Comparison of ENCODE assay signal across 28 cellular contexts in the genomic region with DNA sequence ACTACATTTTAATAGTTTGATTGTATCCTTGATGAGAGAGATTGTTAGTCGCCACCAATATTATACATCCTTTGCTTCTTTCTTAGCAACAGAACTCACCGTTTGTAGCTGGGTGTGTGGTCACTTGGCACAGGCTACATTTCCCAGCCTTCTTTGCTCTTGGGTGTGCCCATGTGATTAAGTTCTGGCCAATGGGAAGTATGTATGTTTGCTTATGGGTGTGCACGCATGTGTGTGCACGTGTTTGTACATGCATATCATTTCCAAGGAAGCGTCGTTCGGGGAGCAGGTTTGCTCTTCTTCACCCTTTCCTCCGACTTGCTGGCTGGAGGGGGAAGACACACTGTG. TPM values are rescaled to one million over a fixed set of nuclear protein-coding genes. Genes with fewer than 3 reads are reported as not detected.
DNase-seq lines count a peak whose midpoint lies in the region; ATAC-seq and TF ChIP-seq lines count a peak whose summit lies in the region.
"Had no signal": no experiment of that assay in that cellular context is flagged by ENCODE, and none has a peak within 500 bp of the region (broad histone marks: within the 10 kb centered on the region; RNA-seq: fewer than 3 reads in every experiment).

No MANE protein-coding gene starts in this region.

- DNase-seq in activated CD4-positive, alpha-beta memory T cell treated with anti-CD3 and anti-CD28 coated beads for 36 hours: no peak
- DNase-seq in activated CD4-positive, alpha-beta memory T cell treated with anti-CD3 and anti-CD28 coated beads, Interleukin-2, amount 10 ng/mL, durations not matched to agents 7 days and 5 days: no peak
- DNase-seq in CD4-positive, alpha-beta T cell: no peak
- DNase-seq in SIG-M5 (lab: John Stamatoyannopoulos, UW) (no peak), HUDEP-2 (lab: John Stamatoyannopoulos, UW; ENCODE audit: unreplicated experiment in 76 of 76) (no peak), NCI-H2029 (lab: John Stamatoyannopoulos, UW) (no peak)
- DNase-seq: activated naive CD4-positive, alpha-beta T cell treated with Interleukin-2 at 50 U/mL for 16 hours; activated T-cell treated with anti-CD3 and anti-CD28 coated beads, Interleukin-2, amount 50 U/mL, for 1 hour; AML-193; cortex of kidney; H9; left colon; NCI-H1105; NCI-H1930; NCI-H526; nucleus accumbens; Peyer's patch; SJCRH30; stimulated activated naive CD8-positive, alpha-beta T cell treated with anti-CD3 and anti-CD28 coated beads, Interleukin-15, Interleukin-2, amounts not matched to agents 100 U/mL and 50 U/mL, for 24 hours had no signal

- H3K27ac Mint-ChIP-seq in activated CD4-positive, alpha-beta memory T cell treated with anti-CD3 and anti-CD28 coated beads for 36 hours: peak overlapping the region; percentile 10
- H3K27ac Mint-ChIP-seq in activated CD4-positive, alpha-beta memory T cell treated with anti-CD3 and anti-CD28 coated beads, Interleukin-2, amount 10 ng/mL, durations not matched to agents 7 days and 5 days: no peak overlapping the region
- H3K27ac Mint-ChIP-seq in CD4-positive, alpha-beta T cell: no peak overlapping the region
- peak overlapping the region; percentile 53 for H3K27ac Mint-ChIP-seq in activated T-helper 17 cell treated with anti-CD3 and anti-CD28 coated beads, Interleukin-2, amount 50 U/mL, for 72 hours
- H3K27ac Mint-ChIP-seq: H9, memory B cell had no signal

- ATAC-seq in CD4-positive, alpha-beta T cell (ENCODE audit: poor library complexity): no peak
- no peak for ATAC-seq in activated T-helper 17 cell treated with anti-CD3 and anti-CD28 coated beads, Interleukin-2, amount 50 U/mL, for 72 hours (replicated peaks)
- ATAC-seq: A549; gastroesophageal sphincter; left colon; stimulated activated naive CD8-positive, alpha-beta T cell treated with anti-CD3 and anti-CD28 coated beads, Interleukin-15, Interleukin-2, amounts not matched to agents 100 U/mL and 50 U/mL, for 24 hours had no signal

- H3K36me3 ChIP-seq in neutrophil: no peaks in the 10 kb centered on the region
- H3K36me3 ChIP-seq: ascending aorta, gastroesophageal sphincter, Peyer's patch, SJCRH30, thoracic aorta, vagina had no signal

- no peaks in the 10 kb centered on the region for H3K9me3 ChIP-seq in CD4-positive, alpha-beta T cell (ENCODE audit: control insufficient read depth, low read length)
- no peaks in the 10 kb centered on the region for H3K9me3 ChIP-seq in neutrophil
- H3K9me3 ChIP-seq: ascending aorta, gastroesophageal sphincter, Peyer's patch, thoracic aorta, vagina had no signal

- peak overlapping the region in 1 of 2 experiments; percentile 18 for H3K4me3 ChIP-seq in neutrophil (ENCODE audit: low read depth in 1 of 2, low read length in 1 of 2)
- H3K4me3 ChIP-seq: A549, ascending aorta, gastroesophageal sphincter, hepatocyte, Peyer's patch, SJCRH30, thoracic aorta, vagina had no signal

- POLR2A ChIA-PET in activated CD4-positive, alpha-beta memory T cell treated with anti-CD3 and anti-CD28 coated beads for 36 hours (lab: Charles Lee): no interaction called here
- POLR2A ChIA-PET in activated CD4-positive, alpha-beta memory T cell treated with anti-CD3 and anti-CD28 coated beads, Interleukin-2, amount 10 ng/mL, durations not matched to agents 7 days and 5 days (lab: Charles Lee): no interaction called here
- POLR2A ChIA-PET in CD4-positive, alpha-beta T cell (lab: Charles Lee): no interaction called here

- CTCF ChIA-PET in activated CD4-positive, alpha-beta memory T cell treated with anti-CD3 and anti-CD28 coated beads for 36 hours (lab: Charles Lee): no interaction called here
- CTCF ChIA-PET in activated CD4-positive, alpha-beta memory T cell treated with anti-CD3 and anti-CD28 coated beads, Interleukin-2, amount 10 ng/mL, durations not matched to agents 7 days and 5 days (lab: Charles Lee): interaction anchor here (2.4 kb wide), 1 partner anchor 8 kb away, joined by 15 read pairs; no protein-coding TSS in a partner anchor
- CTCF ChIA-PET in CD4-positive, alpha-beta T cell (lab: Charles Lee): no interaction called here

- H3K27ac ChIP-seq in CD4-positive, alpha-beta T cell (ENCODE audit: low read depth, low read length): no peak overlapping the region
- H3K27ac ChIP-seq in neutrophil: peak overlapping the region; percentile 100
- H3K27ac ChIP-seq: A549, ascending aorta, gastroesophageal sphincter, hepatocyte, Peyer's patch, SJCRH30, thoracic aorta, vagina had no signal

- TF ChIP-seq CTCF in CD4-positive, alpha-beta T cell (IDR thresholded peaks at IDR 0.05): no peak
- no peak for TF ChIP-seq CTCF in neutrophil (IDR thresholded peaks at IDR 0.05)

- intact Hi-C loops in activated CD4-positive, alpha-beta memory T cell treated with anti-CD3 and anti-CD28 coated beads for 36 hours (cut with micrococcal nuclease): loop anchor here (5.0 kb wide), 1 partner anchor 384 kb away; no protein-coding TSS in a partner anchor
- intact Hi-C loops in CD4-positive, alpha-beta T cell (cut with DNase I, micrococcal nuclease): no loop called here

- H3K27me3 ChIP-seq in CD4-positive, alpha-beta T cell (ENCODE audit: control insufficient read depth, insufficient read depth, low read length): no peaks in the 10 kb centered on the region
- no peaks in the 10 kb centered on the region for H3K27me3 ChIP-seq in neutrophil
- H3K27me3 ChIP-seq: ascending aorta, gastroesophageal sphincter, hepatocyte, Peyer's patch, SJCRH30, vagina had no signal

- peaks cover 28% of the 10 kb centered on the region for H3K4me1 Mint-ChIP-seq in activated CD4-positive, alpha-beta memory T cell treated with anti-CD3 and anti-CD28 coated beads for 36 hours (ENCODE audit: low read depth)
- peaks cover 40% of the 10 kb centered on the region for H3K4me1 Mint-ChIP-seq in activated CD4-positive, alpha-beta memory T cell treated with anti-CD3 and anti-CD28 coated beads, Interleukin-2, amount 10 ng/mL, durations not matched to agents 7 days and 5 days
- H3K4me1 Mint-ChIP-seq in CD4-positive, alpha-beta T cell (ENCODE audit: low read depth): peaks cover 28% of the 10 kb centered on the region
- peaks cover 14% of the 10 kb centered on the region for H3K4me1 Mint-ChIP-seq in activated T-helper 17 cell treated with anti-CD3 and anti-CD28 coated beads, Interleukin-2, amount 50 U/mL, for 72 hours

- peaks cover 21% of the 10 kb centered on the region for H3K36me3 Mint-ChIP-seq in activated CD4-positive, alpha-beta memory T cell treated with anti-CD3 and anti-CD28 coated beads for 36 hours
- peaks cover 37% of the 10 kb centered on the region for H3K36me3 Mint-ChIP-seq in activated CD4-positive, alpha-beta memory T cell treated with anti-CD3 and anti-CD28 coated beads, Interleukin-2, amount 10 ng/mL, durations not matched to agents 7 days and 5 days (ENCODE audit: low read depth)
- H3K36me3 Mint-ChIP-seq in CD4-positive, alpha-beta T cell (ENCODE audit: low read depth): peaks cover 10% of the 10 kb centered on the region
- peaks cover 7% of the 10 kb centered on the region for H3K36me3 Mint-ChIP-seq in activated T-helper 17 cell treated with anti-CD3 and anti-CD28 coated beads, Interleukin-2, amount 50 U/mL, for 72 hours (ENCODE audit: low read depth)
- H3K36me3 Mint-ChIP-seq: memory B cell had no signal

- peaks cover 24% of the 10 kb centered on the region for H3K9me3 Mint-ChIP-seq in activated CD4-positive, alpha-beta memory T cell treated with anti-CD3 and anti-CD28 coated beads for 36 hours
- H3K9me3 Mint-ChIP-seq in activated CD4-positive, alpha-beta memory T cell treated with anti-CD3 and anti-CD28 coated beads, Interleukin-2, amount 10 ng/mL, durations not matched to agents 7 days and 5 days: peaks cover 28% of the 10 kb centered on the region
- H3K9me3 Mint-ChIP-seq in CD4-positive, alpha-beta T cell: peaks cover 2% of the 10 kb centered on the region
- H3K9me3 Mint-ChIP-seq in activated T-helper 17 cell treated with anti-CD3 and anti-CD28 coated beads, Interleukin-2, amount 50 U/mL, for 72 hours: peaks cover 4% of the 10 kb centered on the region

- H3K4me1 ChIP-seq in neutrophil (ENCODE audit: control insufficient read depth in 1 of 2, insufficient read depth in 1 of 2, low read depth in 1 of 2, low read length in 1 of 2): peaks cover 36 to 48% of the 10 kb centered on the region in 2 experiments

- no peaks in the 10 kb centered on the region for H3K27me3 Mint-ChIP-seq in activated CD4-positive, alpha-beta memory T cell treated with anti-CD3 and anti-CD28 coated beads for 36 hours
- H3K27me3 Mint-ChIP-seq in activated CD4-positive, alpha-beta memory T cell treated with anti-CD3 and anti-CD28 coated beads, Interleukin-2, amount 10 ng/mL, durations not matched to agents 7 days and 5 days: no peaks in the 10 kb centered on the region
- no peaks in the 10 kb centered on the region for H3K27me3 Mint-ChIP-seq in CD4-positive, alpha-beta T cell
- H3K27me3 Mint-ChIP-seq in activated T-helper 17 cell treated with anti-CD3 and anti-CD28 coated beads, Interleukin-2, amount 50 U/mL, for 72 hours: no peaks in the 10 kb centered on the region

- no peak overlapping the region for H3K4me3 Mint-ChIP-seq in activated CD4-positive, alpha-beta memory T cell treated with anti-CD3 and anti-CD28 coated beads for 36 hours
- no peak overlapping the region for H3K4me3 Mint-ChIP-seq in activated CD4-positive, alpha-beta memory T cell treated with anti-CD3 and anti-CD28 coated beads, Interleukin-2, amount 10 ng/mL, durations not matched to agents 7 days and 5 days
- peak overlapping the region; percentile 20 for H3K4me3 Mint-ChIP-seq in CD4-positive, alpha-beta T cell
- peak overlapping the region; percentile 21 for H3K4me3 Mint-ChIP-seq in activated T-helper 17 cell treated with anti-CD3 and anti-CD28 coated beads, Interleukin-2, amount 50 U/mL, for 72 hours
- H3K4me3 Mint-ChIP-seq: H9, memory B cell had no signal

RNA-seq across cellular contexts. Expression of a gene that starts 4.4 kb away (rescaled TPM):
- total RNA-seq in activated CD4-positive, alpha-beta memory T cell treated with anti-CD3 and anti-CD28 coated beads for 36 hours: 10 to 100 TPM; 68.1 to 68.5 TPM
- 10 to 100 TPM; 77.2 to 82.2 TPM for total RNA-seq in activated CD4-positive, alpha-beta memory T cell treated with anti-CD3 and anti-CD28 coated beads, Interleukin-2, amount 10 ng/mL, durations not matched to agents 7 days and 5 days
- total RNA-seq in CD4-positive, alpha-beta T cell: 10 to 100 TPM; 97.3 to 98.5 TPM
- total RNA-seq in activated T-helper 17 cell treated with anti-CD3 and anti-CD28 coated beads, Interleukin-2, amount 50 U/mL, for 72 hours: 10 to 100 TPM; 89.3 to 98.4 TPM

Comparison
In these comparisons a context has a peak if more than half of its experiments do, and no peak if none do; other contexts are left out.
1. H3K27ac Mint-ChIP-seq: peak in activated CD4-positive, alpha-beta memory T cell treated with anti-CD3 and anti-CD28 coated beads for 36 hours (single experiment) and activated T-helper 17 cell treated with anti-CD3 and anti-CD28 coated beads, Interleukin-2, amount 50 U/mL, for 72 hours (single experiment); none in activated CD4-positive, alpha-beta memory T cell treated with anti-CD3 and anti-CD28 coated beads, Interleukin-2, amount 10 ng/mL, durations not matched to agents 7 days and 5 days (single experiment) and CD4-positive, alpha-beta T cell (single experiment).
2. H3K4me3 Mint-ChIP-seq: peak in CD4-positive, alpha-beta T cell (single experiment) and activated T-helper 17 cell treated with anti-CD3 and anti-CD28 coated beads, Interleukin-2, amount 50 U/mL, for 72 hours (single experiment); none in activated CD4-positive, alpha-beta memory T cell treated with anti-CD3 and anti-CD28 coated beads for 36 hours (single experiment) and activated CD4-positive, alpha-beta memory T cell treated with anti-CD3 and anti-CD28 coated beads, Interleukin-2, amount 10 ng/mL, durations not matched to agents 7 days and 5 days (single experiment).